Comparison of ENCODE assay signal across 8 cellular contexts in the genomic region with DNA sequence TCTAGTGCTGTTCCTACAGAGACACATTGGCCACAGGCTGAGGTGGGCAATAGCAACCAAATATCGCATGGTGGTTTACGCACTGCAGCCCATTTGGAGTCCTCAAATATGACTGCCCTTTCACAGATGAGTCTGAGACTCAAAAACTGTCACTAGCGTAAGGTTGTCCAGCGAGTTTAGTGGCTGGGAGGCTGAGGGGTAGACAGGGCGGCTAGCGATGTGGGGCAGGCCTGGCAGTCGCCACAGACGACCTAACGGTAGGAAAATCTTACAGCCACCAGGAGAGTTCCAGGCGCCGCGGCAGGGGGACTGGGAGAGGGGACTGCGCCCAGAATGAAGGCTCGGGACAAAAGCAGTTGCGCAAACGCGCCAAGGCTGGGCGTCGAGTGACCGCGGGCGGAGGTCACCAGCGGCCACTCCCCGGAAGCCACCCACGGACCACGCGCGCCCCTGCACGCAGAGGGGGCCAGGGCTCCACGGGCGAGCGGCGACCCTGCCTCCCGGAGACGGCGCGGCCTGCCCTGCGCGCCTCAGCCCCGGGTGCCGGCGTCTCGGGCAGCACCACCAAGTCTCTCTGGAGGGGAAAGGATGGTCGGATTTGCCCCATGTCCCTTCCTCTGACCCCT. TPM values are rescaled to one million over a fixed set of nuclear protein-coding genes. Genes with fewer than 3 reads are reported as not detected.
DNase-seq lines count a peak whose midpoint lies in the region; ATAC-seq and TF ChIP-seq lines count a peak whose summit lies in the region.

No MANE protein-coding gene starts in this region.

- peaks cover 34% of the 10 kb centered on the region for H3K36me3 Mint-ChIP-seq in activated T-helper 17 cell treated with anti-CD3 and anti-CD28 coated beads, Interleukin-2, amount 50 U/mL, for 72 hours (ENCODE audit: low read depth)

- peak overlapping the region; percentile 97 to 99 for H3K27ac ChIP-seq in right atrium auricular region

- peaks cover 0 to 55% of the 10 kb centered on the region in 2 donors for H3K4me1 ChIP-seq in right atrium auricular region

- no peaks in the 10 kb centered on the region for H3K9me3 ChIP-seq in right atrium auricular region

- peak; percentile 1 for ATAC-seq in HG03469 (IDR thresholded peaks at IDR 0.05; ENCODE audit: unreplicated experiment)
- peak; percentile 19 for ATAC-seq in activated T-helper 17 cell treated with anti-CD3 and anti-CD28 coated beads, Interleukin-2, amount 50 U/mL, for 72 hours (replicated peaks)
- ATAC-seq in sciatic nerve = peak; percentile 25
- no peak for ATAC-seq in GM21381 (IDR thresholded peaks at IDR 0.05; ENCODE audit: unreplicated experiment)
- no peak for ATAC-seq in GM18870 (IDR thresholded peaks at IDR 0.05; ENCODE audit: unreplicated experiment)

- H3K4me1 Mint-ChIP-seq in activated T-helper 17 cell treated with anti-CD3 and anti-CD28 coated beads, Interleukin-2, amount 50 U/mL, for 72 hours = peaks cover 39% of the 10 kb centered on the region

- no peaks in the 10 kb centered on the region for H3K9me3 Mint-ChIP-seq in activated T-helper 17 cell treated with anti-CD3 and anti-CD28 coated beads, Interleukin-2, amount 50 U/mL, for 72 hours

- H3K4me3 ChIP-seq in GM12864 (ENCODE audit: low read depth, low read length) (peak overlapping the region; percentile 78), right atrium auricular region (peak overlapping the region; percentile 74 to 84)

- peak overlapping the region; percentile 81 for H3K4me3 Mint-ChIP-seq in activated T-helper 17 cell treated with anti-CD3 and anti-CD28 coated beads, Interleukin-2, amount 50 U/mL, for 72 hours

- no peaks in the 10 kb centered on the region for H3K27me3 Mint-ChIP-seq in activated T-helper 17 cell treated with anti-CD3 and anti-CD28 coated beads, Interleukin-2, amount 50 U/mL, for 72 hours

- intact Hi-C loops in sciatic nerve (cut with DNase I) = loop anchor here (10.0 kb wide), 1 partner anchor 243 kb away; no protein-coding TSS in a partner anchor

- DNase-seq in GM12864 (ENCODE audit: low read depth) (no peak), right atrium auricular region (ENCODE audit: low spot score) (peak; percentile 85), sciatic nerve (ENCODE audit: low spot score) (peak; percentile 88)
- no peak for DNase-seq in activated CD4-positive, CD25-positive, alpha-beta regulatory T cell treated with anti-CD3 and anti-CD28 coated beads, Interleukin-2, amount 50 U/mL, for 72 hours

- no peak for TF ChIP-seq CTCF in GM12864 (IDR thresholded peaks at IDR 0.05; ENCODE audit: low read depth, low read length, missing control alignments)
- TF ChIP-seq CTCF in right atrium auricular region (IDR thresholded peaks at IDR 0.05) = no peak

- no peaks in the 10 kb centered on the region for H3K27me3 ChIP-seq in right atrium auricular region

- no peaks in the 10 kb centered on the region for H3K36me3 ChIP-seq in right atrium auricular region

- H3K27ac Mint-ChIP-seq in activated T-helper 17 cell treated with anti-CD3 and anti-CD28 coated beads, Interleukin-2, amount 50 U/mL, for 72 hours = peak overlapping the region; percentile 84

RNA-seq across cellular contexts. Expression of a gene that starts 0.7 kb away (rescaled TPM):
- total RNA-seq in activated T-helper 17 cell treated with anti-CD3 and anti-CD28 coated beads, Interleukin-2, amount 50 U/mL, for 72 hours = 10 to 100 TPM; 57.3 to 69.1 TPM
- total RNA-seq in right atrium auricular region (10 to 100 TPM; 57.5 to 83.0 TPM), sciatic nerve (55.9 TPM)

RNA-seq across cellular contexts. Expression of a gene that starts 7.9 kb away (rescaled TPM):
- 10 to 100 TPM; 21.9 to 29.1 TPM for total RNA-seq in activated T-helper 17 cell treated with anti-CD3 and anti-CD28 coated beads, Interleukin-2, amount 50 U/mL, for 72 hours
- total RNA-seq in right atrium auricular region = 10 to 100 TPM; 39.3 to 53.1 TPM
- 50.3 TPM for total RNA-seq in sciatic nerve

Comparison
In these comparisons a context has a peak if more than half of its experiments do, and no peak if none do; other contexts are left out.
1. DNase-seq: peak in right atrium auricular region (single experiment) and sciatic nerve (single experiment); none in GM12864 (single experiment) and activated CD4-positive, CD25-positive, alpha-beta regulatory T cell treated with anti-CD3 and anti-CD28 coated beads, Interleukin-2, amount 50 U/mL, for 72 hours (single experiment).
2. ATAC-seq: peak in HG03469 (single experiment), activated T-helper 17 cell treated with anti-CD3 and anti-CD28 coated beads, Interleukin-2, amount 50 U/mL, for 72 hours (single experiment) and sciatic nerve (single experiment); none in GM21381 (single experiment) and GM18870 (single experiment).